ENCODE assay signal across 1 cellular context in genomic region chr13:28755546-28755870, GRCh38.
TF ChIP-seq lines count a peak whose summit lies in the region.

No MANE protein-coding gene starts in this region.

TF ChIP-seq in SK-N-SH, 30 proteins besides CTCF, POLR2A, EP300 and RAD21 (continued from another document):
- TF ChIP-seq, protein P1, sequence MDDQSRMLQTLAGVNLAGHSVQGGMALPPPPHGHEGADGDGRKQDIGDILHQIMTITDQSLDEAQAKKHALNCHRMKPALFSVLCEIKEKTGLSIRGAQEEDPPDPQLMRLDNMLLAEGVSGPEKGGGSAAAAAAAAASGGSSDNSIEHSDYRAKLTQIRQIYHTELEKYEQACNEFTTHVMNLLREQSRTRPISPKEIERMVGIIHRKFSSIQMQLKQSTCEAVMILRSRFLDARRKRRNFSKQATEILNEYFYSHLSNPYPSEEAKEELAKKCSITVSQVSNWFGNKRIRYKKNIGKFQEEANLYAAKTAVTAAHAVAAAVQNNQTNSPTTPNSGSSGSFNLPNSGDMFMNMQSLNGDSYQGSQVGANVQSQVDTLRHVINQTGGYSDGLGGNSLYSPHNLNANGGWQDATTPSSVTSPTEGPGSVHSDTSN (IDR thresholded peaks at IDR 0.05), result no peak
- TF ChIP-seq, protein P2, sequence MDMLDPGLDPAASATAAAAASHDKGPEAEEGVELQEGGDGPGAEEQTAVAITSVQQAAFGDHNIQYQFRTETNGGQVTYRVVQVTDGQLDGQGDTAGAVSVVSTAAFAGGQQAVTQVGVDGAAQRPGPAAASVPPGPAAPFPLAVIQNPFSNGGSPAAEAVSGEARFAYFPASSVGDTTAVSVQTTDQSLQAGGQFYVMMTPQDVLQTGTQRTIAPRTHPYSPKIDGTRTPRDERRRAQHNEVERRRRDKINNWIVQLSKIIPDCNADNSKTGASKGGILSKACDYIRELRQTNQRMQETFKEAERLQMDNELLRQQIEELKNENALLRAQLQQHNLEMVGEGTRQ (IDR thresholded peaks at IDR 0.05; ENCODE audit: borderline replicate concordance, low read depth, low read length), result no peak
- TF ChIP-seq NRF1 (IDR thresholded peaks at IDR 0.05; ENCODE audit: low read depth, low read length) (no peak), CHD2 (IDR thresholded peaks at IDR 0.05; ENCODE audit: low read length, partially characterized antibody) (no peak), SMC3 (IDR thresholded peaks at IDR 0.05; ENCODE audit: low read depth, low read length) (no peak), RCOR1 (IDR thresholded peaks at IDR 0.05; ENCODE audit: low read length) (no peak), YY1 (IDR thresholded peaks at IDR 0.05; ENCODE audit: low read depth) (no peak), TEAD4 (IDR thresholded peaks at IDR 0.05; ENCODE audit: borderline replicate concordance, insufficient read depth) (no peak), RFX5 (IDR thresholded peaks at IDR 0.05; ENCODE audit: low read length) (no peak), MEF2A (IDR thresholded peaks at IDR 0.05; ENCODE audit: borderline replicate concordance, low read depth) (no peak), FOXM1 (IDR thresholded peaks at IDR 0.05; ENCODE audit: low read depth) (no peak), GATA2 (CRISPR knock-in tag; IDR thresholded peaks at IDR 0.05) (no peak), NFIC (IDR thresholded peaks at IDR 0.05; ENCODE audit: borderline replicate concordance) (no peak)
